Comparison of ENCODE assay signal across 1 cellular context in the genomic region with DNA sequence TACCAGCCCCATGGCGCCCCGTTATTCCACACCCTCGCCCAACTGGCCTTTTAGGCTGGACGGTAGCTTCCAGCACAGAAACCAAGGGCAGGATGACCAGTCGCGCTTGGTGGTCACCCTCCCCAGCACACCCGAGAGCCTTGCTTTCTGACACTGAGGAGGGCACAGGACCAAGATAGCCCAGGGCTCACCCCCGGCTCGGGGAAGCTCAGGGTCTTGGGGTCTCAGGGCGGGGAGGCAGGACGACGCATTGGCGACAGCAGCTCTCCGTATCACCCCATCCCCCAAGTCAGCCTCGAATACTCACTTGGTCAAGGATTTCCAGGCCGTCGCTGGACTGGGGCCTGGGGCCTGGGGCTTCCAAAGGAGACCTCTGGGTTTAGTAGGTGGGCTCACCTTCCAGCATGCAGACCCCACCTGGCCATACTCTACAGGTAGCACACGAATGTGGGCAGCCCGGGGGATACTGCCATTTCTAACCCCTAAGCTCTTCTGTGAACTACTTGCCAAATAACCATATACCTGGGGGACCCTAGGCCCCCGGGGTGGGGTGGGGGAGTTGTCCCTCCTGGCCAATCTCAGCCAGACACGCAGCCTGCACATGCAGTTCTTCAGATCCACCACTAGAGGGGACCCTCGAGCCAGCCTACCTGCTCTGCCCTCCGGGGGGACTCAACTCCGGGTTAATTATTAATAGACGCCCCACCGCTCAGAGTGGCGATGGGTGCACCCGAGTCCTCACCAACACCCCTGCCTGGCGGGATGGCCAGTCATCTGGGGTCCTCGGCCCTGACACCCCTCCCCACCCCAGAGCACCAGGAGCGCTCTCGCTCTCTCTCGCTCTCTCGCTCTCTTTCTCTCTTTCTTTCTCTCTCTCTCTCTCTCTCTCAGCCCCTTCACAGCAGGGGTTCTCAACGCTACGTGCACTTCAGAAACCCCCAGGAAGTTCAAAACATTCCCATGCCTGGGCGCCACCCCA.
A peak's percentile ranks its signal among the peaks of the same experiment; 100 is the strongest.
TF ChIP-seq lines count a peak whose summit lies in the region.

No MANE protein-coding gene starts in this region.

TF ChIP-seq in HEK293, 187 proteins besides CTCF, POLR2A, EP300 and RAD21 (continued from another document and continues in another):
- TF ChIP-seq, protein P1, sequence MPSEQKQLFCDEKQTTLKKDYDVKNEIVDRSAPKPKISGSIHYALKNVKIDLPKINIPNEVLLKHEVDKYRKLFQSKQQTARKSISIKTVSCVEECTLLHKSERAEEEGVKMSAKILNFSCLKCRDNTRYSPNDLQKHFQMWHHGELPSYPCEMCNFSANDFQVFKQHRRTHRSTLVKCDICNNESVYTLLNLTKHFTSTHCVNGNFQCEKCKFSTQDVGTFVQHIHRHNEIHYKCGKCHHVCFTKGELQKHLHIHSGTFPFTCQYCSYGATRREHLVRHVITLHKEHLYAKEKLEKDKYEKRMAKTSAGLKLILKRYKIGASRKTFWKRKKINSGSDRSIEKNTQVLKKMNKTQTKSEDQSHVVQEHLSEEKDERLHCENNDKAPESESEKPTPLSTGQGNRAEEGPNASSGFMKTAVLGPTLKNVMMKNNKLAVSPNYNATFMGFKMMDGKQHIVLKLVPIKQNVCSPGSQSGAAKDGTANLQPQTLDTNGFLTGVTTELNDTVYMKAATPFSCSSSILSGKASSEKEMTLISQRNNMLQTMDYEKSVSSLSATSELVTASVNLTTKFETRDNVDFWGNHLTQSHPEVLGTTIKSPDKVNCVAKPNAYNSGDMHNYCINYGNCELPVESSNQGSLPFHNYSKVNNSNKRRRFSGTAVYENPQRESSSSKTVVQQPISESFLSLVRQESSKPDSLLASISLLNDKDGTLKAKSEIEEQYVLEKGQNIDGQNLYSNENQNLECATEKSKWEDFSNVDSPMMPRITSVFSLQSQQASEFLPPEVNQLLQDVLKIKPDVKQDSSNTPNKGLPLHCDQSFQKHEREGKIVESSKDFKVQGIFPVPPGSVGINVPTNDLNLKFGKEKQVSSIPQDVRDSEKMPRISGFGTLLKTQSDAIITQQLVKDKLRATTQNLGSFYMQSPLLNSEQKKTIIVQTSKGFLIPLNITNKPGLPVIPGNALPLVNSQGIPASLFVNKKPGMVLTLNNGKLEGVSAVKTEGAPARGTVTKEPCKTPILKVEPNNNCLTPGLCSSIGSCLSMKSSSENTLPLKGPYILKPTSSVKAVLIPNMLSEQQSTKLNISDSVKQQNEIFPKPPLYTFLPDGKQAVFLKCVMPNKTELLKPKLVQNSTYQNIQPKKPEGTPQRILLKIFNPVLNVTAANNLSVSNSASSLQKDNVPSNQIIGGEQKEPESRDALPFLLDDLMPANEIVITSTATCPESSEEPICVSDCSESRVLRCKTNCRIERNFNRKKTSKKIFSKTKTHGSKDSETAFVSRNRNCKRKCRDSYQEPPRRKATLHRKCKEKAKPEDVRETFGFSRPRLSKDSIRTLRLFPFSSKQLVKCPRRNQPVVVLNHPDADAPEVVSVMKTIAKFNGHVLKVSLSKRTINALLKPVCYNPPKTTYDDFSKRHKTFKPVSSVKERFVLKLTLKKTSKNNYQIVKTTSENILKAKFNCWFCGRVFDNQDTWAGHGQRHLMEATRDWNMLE (tag by site-specific recombination; conservative IDR thresholded peaks at IDR 0.05; ENCODE audit: low read depth), result no peak
- TF ChIP-seq GLIS1 (tag by site-specific recombination; IDR thresholded peaks at IDR 0.05) (peak; percentile 29; the same call in 1 of the 2 replicates), ZIC2 (tag by site-specific recombination; IDR thresholded peaks at IDR 0.05) (peak; percentile 71), OVOL3 (tag by site-specific recombination; IDR thresholded peaks at IDR 0.05) (no peak), ZSCAN16 (tag by site-specific recombination; IDR thresholded peaks at IDR 0.05) (no peak), ZNF423 (tag by site-specific recombination; IDR thresholded peaks at IDR 0.05) (peak; percentile 60), ZNF10 (tag by site-specific recombination; IDR thresholded peaks at IDR 0.05) (no peak), ZNF473 (tag by site-specific recombination; IDR thresholded peaks at IDR 0.05) (no peak), ZNF626 (tag by site-specific recombination; IDR thresholded peaks at IDR 0.05) (no peak), ZNF175 (tag by site-specific recombination; IDR thresholded peaks at IDR 0.05) (no peak), ZNF830 (tag by site-specific recombination; IDR thresholded peaks at IDR 0.05; ENCODE audit: low read depth) (no peak), ZNF660 (tag by site-specific recombination; IDR thresholded peaks at IDR 0.05) (no peak), ZNF776 (tag by site-specific recombination; IDR thresholded peaks at IDR 0.05; ENCODE audit: borderline replicate concordance) (no peak), ZXDB (tag by site-specific recombination; IDR thresholded peaks at IDR 0.05) (no peak), ZNF433 (tag by site-specific recombination; IDR thresholded peaks at IDR 0.05; ENCODE audit: low read depth) (no peak), ZNF391 (tag by site-specific recombination; IDR thresholded peaks at IDR 0.05; ENCODE audit: borderline replicate concordance, low read depth) (no peak), ZNF707 (tag by site-specific recombination; IDR thresholded peaks at IDR 0.05) (no peak), IKZF3 (tag by site-specific recombination; IDR thresholded peaks at IDR 0.05) (no peak), ZNF202 (tag by site-specific recombination; IDR thresholded peaks at IDR 0.05; ENCODE audit: borderline replicate concordance) (no peak), ZNF843 (tag by site-specific recombination; IDR thresholded peaks at IDR 0.05) (no peak), PRDM1 (tag by site-specific recombination; IDR thresholded peaks at IDR 0.05) (no peak), ZFP3 (tag by site-specific recombination; IDR thresholded peaks at IDR 0.05; ENCODE audit: low read depth) (no peak), ZNF596 (tag by site-specific recombination; IDR thresholded peaks at IDR 0.05) (peak; percentile 100), WT1 (tag by site-specific recombination; IDR thresholded peaks at IDR 0.05) (no peak), ZBTB8A (tag by site-specific recombination; IDR thresholded peaks at IDR 0.05) (0 out of 2 replicates have a peak, but pooled peaks have one; percentile 30), ZNF654 (tag by site-specific recombination; IDR thresholded peaks at IDR 0.05; ENCODE audit: low read depth) (peak; percentile 83), ZNF561 (tag by site-specific recombination; IDR thresholded peaks at IDR 0.05; ENCODE audit: borderline replicate concordance) (0 out of 2 replicates have a peak, but pooled peaks have one; percentile 41), ZNF324 (tag by site-specific recombination; IDR thresholded peaks at IDR 0.05) (no peak), ZNF670 (tag by site-specific recombination; IDR thresholded peaks at IDR 0.05; ENCODE audit: low read depth) (no peak), ZNF558 (tag by site-specific recombination; IDR thresholded peaks at IDR 0.05) (no peak), ZNF777 (tag by site-specific recombination; IDR thresholded peaks at IDR 0.05; ENCODE audit: borderline replicate concordance) (peak; percentile 51; the same call in 1 of the 2 replicates), TCF7L2 (IDR thresholded peaks at IDR 0.05; ENCODE audit: borderline replicate concordance, low read depth, low read length) (no peak), KLF9 (tag by site-specific recombination; IDR thresholded peaks at IDR 0.05; ENCODE audit: low read depth) (no peak), ZNF548 (tag by site-specific recombination; IDR thresholded peaks at IDR 0.05) (no peak)
- TF ChIP-seq, protein P2, sequence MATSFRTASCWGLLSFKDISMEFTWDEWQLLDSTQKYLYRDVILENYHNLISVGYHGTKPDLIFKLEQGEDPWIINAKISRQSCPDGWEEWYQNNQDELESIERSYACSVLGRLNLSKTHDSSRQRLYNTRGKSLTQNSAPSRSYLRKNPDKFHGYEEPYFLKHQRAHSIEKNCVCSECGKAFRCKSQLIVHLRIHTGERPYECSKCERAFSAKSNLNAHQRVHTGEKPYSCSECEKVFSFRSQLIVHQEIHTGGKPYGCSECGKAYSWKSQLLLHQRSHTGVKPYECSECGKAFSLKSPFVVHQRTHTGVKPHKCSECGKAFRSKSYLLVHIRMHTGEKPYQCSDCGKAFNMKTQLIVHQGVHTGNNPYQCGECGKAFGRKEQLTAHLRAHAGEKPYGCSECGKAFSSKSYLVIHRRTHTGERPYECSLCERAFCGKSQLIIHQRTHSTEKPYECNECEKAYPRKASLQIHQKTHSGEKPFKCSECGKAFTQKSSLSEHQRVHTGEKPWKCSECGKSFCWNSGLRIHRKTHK (tag by site-specific recombination; IDR thresholded peaks at IDR 0.05), result no peak
- TF ChIP-seq, protein P3, sequence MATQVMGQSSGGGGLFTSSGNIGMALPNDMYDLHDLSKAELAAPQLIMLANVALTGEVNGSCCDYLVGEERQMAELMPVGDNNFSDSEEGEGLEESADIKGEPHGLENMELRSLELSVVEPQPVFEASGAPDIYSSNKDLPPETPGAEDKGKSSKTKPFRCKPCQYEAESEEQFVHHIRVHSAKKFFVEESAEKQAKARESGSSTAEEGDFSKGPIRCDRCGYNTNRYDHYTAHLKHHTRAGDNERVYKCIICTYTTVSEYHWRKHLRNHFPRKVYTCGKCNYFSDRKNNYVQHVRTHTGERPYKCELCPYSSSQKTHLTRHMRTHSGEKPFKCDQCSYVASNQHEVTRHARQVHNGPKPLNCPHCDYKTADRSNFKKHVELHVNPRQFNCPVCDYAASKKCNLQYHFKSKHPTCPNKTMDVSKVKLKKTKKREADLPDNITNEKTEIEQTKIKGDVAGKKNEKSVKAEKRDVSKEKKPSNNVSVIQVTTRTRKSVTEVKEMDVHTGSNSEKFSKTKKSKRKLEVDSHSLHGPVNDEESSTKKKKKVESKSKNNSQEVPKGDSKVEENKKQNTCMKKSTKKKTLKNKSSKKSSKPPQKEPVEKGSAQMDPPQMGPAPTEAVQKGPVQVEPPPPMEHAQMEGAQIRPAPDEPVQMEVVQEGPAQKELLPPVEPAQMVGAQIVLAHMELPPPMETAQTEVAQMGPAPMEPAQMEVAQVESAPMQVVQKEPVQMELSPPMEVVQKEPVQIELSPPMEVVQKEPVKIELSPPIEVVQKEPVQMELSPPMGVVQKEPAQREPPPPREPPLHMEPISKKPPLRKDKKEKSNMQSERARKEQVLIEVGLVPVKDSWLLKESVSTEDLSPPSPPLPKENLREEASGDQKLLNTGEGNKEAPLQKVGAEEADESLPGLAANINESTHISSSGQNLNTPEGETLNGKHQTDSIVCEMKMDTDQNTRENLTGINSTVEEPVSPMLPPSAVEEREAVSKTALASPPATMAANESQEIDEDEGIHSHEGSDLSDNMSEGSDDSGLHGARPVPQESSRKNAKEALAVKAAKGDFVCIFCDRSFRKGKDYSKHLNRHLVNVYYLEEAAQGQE (tag by site-specific recombination; IDR thresholded peaks at IDR 0.05), result no peak
- TF ChIP-seq, protein P4, sequence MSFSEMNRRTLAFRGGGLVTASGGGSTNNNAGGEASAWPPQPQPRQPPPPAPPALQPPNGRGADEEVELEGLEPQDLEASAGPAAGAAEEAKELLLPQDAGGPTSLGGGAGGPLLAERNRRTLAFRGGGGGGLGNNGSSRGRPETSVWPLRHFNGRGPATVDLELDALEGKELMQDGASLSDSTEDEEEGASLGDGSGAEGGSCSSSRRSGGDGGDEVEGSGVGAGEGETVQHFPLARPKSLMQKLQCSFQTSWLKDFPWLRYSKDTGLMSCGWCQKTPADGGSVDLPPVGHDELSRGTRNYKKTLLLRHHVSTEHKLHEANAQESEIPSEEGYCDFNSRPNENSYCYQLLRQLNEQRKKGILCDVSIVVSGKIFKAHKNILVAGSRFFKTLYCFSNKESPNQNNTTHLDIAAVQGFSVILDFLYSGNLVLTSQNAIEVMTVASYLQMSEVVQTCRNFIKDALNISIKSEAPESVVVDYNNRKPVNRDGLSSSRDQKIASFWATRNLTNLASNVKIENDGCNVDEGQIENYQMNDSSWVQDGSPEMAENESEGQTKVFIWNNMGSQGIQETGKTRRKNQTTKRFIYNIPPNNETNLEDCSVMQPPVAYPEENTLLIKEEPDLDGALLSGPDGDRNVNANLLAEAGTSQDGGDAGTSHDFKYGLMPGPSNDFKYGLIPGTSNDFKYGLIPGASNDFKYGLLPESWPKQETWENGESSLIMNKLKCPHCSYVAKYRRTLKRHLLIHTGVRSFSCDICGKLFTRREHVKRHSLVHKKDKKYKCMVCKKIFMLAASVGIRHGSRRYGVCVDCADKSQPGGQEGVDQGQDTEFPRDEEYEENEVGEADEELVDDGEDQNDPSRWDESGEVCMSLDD (tag by site-specific recombination; IDR thresholded peaks at IDR 0.05), result peak; percentile 40; the same call in 1 of the 2 replicates
- TF ChIP-seq, protein P5, sequence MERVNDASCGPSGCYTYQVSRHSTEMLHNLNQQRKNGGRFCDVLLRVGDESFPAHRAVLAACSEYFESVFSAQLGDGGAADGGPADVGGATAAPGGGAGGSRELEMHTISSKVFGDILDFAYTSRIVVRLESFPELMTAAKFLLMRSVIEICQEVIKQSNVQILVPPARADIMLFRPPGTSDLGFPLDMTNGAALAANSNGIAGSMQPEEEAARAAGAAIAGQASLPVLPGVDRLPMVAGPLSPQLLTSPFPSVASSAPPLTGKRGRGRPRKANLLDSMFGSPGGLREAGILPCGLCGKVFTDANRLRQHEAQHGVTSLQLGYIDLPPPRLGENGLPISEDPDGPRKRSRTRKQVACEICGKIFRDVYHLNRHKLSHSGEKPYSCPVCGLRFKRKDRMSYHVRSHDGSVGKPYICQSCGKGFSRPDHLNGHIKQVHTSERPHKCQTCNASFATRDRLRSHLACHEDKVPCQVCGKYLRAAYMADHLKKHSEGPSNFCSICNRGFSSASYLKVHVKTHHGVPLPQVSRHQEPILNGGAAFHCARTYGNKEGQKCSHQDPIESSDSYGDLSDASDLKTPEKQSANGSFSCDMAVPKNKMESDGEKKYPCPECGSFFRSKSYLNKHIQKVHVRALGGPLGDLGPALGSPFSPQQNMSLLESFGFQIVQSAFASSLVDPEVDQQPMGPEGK (tag by site-specific recombination; IDR thresholded peaks at IDR 0.05), result peak; percentile 82
- TF ChIP-seq, protein P6, sequence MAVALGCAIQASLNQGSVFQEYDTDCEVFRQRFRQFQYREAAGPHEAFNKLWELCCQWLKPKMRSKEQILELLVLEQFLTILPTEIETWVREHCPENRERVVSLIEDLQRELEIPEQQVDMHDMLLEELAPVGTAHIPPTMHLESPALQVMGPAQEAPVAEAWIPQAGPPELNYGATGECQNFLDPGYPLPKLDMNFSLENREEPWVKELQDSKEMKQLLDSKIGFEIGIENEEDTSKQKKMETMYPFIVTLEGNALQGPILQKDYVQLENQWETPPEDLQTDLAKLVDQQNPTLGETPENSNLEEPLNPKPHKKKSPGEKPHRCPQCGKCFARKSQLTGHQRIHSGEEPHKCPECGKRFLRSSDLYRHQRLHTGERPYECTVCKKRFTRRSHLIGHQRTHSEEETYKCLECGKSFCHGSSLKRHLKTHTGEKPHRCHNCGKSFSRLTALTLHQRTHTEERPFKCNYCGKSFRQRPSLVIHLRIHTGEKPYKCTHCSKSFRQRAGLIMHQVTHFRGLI (tag by site-specific recombination; IDR thresholded peaks at IDR 0.05), result no peak
